1 cellular context compared by ENCODE assay signal in the genomic region with DNA sequence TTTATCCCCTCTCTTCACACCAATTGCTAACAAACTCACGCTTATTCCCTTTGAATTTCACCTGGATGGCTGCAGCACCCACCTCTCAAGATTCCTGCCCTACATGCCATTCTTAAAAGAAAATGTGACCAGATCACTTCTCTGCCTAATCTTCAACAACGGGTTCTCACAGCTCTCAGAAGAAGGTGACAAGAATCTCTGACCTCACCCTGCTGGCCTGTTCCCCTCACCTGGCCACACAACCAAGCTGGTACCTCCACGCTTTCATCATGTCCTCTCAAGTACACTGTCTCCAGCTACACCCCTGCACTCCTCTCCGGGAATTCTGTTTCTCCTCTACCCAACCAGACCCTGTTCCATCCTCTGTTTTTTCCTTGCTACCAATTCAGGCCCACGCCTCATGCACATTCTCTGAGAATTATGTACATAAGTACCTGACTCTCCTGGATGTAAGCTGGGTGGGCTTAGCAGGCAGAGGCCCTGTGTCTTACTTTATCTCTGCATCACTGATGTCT.
TF ChIP-seq lines count a peak whose summit lies in the region.

No MANE protein-coding gene starts in this region.

TF ChIP-seq in WTC11, 78 proteins besides CTCF, POLR2A, EP300 and RAD21 (continued from another document):
- TF ChIP-seq, protein P1, sequence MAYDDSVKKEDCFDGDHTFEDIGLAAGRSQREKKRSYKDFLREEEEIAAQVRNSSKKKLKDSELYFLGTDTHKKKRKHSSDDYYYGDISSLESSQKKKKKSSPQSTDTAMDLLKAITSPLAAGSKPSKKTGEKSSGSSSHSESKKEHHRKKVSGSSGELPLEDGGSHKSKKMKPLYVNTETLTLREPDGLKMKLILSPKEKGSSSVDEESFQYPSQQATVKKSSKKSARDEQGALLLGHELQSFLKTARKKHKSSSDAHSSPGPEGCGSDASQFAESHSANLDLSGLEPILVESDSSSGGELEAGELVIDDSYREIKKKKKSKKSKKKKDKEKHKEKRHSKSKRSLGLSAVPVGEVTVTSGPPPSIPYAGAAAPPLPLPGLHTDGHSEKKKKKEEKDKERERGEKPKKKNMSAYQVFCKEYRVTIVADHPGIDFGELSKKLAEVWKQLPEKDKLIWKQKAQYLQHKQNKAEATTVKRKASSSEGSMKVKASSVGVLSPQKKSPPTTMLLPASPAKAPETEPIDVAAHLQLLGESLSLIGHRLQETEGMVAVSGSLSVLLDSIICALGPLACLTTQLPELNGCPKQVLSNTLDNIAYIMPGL (CRISPR knock-in tag; IDR thresholded peaks at IDR 0.05): no peak
- TF ChIP-seq TEAD1 (CRISPR knock-in tag; IDR thresholded peaks at IDR 0.05): no peak
- no peak for TF ChIP-seq ZNF121 (CRISPR knock-in tag; IDR thresholded peaks at IDR 0.05)
- TF ChIP-seq MYBL2 (CRISPR knock-in tag; IDR thresholded peaks at IDR 0.05): no peak
- no peak for TF ChIP-seq ZNF396 (CRISPR knock-in tag; IDR thresholded peaks at IDR 0.05; ENCODE audit: borderline replicate concordance)
- no peak for TF ChIP-seq NR3C1 (CRISPR knock-in tag; conservative IDR thresholded peaks at IDR 0.05; ENCODE audit: low read depth)
- TF ChIP-seq, protein P2, sequence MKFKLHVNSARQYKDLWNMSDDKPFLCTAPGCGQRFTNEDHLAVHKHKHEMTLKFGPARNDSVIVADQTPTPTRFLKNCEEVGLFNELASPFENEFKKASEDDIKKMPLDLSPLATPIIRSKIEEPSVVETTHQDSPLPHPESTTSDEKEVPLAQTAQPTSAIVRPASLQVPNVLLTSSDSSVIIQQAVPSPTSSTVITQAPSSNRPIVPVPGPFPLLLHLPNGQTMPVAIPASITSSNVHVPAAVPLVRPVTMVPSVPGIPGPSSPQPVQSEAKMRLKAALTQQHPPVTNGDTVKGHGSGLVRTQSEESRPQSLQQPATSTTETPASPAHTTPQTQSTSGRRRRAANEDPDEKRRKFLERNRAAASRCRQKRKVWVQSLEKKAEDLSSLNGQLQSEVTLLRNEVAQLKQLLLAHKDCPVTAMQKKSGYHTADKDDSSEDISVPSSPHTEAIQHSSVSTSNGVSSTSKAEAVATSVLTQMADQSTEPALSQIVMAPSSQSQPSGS (CRISPR knock-in tag; IDR thresholded peaks at IDR 0.05; ENCODE audit: borderline replicate concordance, low read depth): no peak
- TF ChIP-seq, protein P3, sequence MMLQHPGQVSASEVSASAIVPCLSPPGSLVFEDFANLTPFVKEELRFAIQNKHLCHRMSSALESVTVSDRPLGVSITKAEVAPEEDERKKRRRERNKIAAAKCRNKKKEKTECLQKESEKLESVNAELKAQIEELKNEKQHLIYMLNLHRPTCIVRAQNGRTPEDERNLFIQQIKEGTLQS (CRISPR knock-in tag; conservative IDR thresholded peaks at IDR 0.05): no peak
- no peak for TF ChIP-seq ZNF671 (CRISPR knock-in tag; IDR thresholded peaks at IDR 0.05)
- TF ChIP-seq FOXJ3 (CRISPR knock-in tag; IDR thresholded peaks at IDR 0.05; ENCODE audit: borderline replicate concordance): no peak
- no peak for TF ChIP-seq PRRX2 (CRISPR knock-in tag; IDR thresholded peaks at IDR 0.05)
- TF ChIP-seq NR1H2 (CRISPR knock-in tag; IDR thresholded peaks at IDR 0.05): no peak
- TF ChIP-seq, protein P4, sequence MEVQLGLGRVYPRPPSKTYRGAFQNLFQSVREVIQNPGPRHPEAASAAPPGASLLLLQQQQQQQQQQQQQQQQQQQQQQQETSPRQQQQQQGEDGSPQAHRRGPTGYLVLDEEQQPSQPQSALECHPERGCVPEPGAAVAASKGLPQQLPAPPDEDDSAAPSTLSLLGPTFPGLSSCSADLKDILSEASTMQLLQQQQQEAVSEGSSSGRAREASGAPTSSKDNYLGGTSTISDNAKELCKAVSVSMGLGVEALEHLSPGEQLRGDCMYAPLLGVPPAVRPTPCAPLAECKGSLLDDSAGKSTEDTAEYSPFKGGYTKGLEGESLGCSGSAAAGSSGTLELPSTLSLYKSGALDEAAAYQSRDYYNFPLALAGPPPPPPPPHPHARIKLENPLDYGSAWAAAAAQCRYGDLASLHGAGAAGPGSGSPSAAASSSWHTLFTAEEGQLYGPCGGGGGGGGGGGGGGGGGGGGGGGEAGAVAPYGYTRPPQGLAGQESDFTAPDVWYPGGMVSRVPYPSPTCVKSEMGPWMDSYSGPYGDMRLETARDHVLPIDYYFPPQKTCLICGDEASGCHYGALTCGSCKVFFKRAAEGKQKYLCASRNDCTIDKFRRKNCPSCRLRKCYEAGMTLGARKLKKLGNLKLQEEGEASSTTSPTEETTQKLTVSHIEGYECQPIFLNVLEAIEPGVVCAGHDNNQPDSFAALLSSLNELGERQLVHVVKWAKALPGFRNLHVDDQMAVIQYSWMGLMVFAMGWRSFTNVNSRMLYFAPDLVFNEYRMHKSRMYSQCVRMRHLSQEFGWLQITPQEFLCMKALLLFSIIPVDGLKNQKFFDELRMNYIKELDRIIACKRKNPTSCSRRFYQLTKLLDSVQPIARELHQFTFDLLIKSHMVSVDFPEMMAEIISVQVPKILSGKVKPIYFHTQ (CRISPR knock-in tag; IDR thresholded peaks at IDR 0.05): no peak
- no peak for TF ChIP-seq SOX15 (CRISPR knock-in tag; IDR thresholded peaks at IDR 0.05)
